ENCODE assay signal across 28 cellular contexts in the genomic region with DNA sequence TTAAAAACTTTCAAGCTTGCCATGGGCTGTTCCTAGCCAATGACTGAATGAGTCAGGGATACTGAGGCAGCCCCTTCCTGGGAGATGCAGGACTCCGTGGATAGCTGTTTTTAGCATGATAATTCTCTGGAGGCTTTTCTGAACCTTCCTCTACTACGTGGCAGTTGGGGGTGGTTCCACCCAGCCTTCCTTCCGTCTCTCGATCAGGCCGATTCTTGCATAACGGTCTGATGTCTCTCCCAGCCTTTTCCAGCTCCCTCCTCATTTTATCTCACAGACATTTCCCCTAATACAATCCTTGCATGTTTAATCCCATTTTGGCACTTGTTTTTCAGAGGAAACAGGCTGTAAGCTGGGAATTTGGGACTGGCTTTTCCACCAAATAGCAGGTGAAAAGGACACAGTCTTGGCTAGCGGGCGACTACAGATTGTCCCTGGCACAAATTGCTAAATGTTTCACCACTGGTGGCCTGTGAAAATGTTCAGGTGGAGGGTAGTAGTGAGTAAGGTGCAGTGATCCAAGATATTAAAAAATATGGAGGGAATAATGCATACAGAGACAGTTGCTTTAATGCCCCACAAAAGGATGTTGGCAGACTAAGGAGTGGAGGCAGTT. TPM values are rescaled to one million over a fixed set of nuclear protein-coding genes. Genes with fewer than 3 reads are reported as not detected.
A peak's percentile ranks its signal among the peaks of the same experiment; 100 is the strongest.
DNase-seq lines count a peak whose midpoint lies in the region; ATAC-seq, FAIRE-seq and TF ChIP-seq lines count a peak whose summit lies in the region.
"Had no signal": no experiment of that assay in that cellular context is flagged by ENCODE, and none has a peak within 500 bp of the region (broad histone marks: within the 10 kb centered on the region; RNA-seq: fewer than 3 reads in every experiment).

No MANE protein-coding gene starts in this region.

- TF ChIP-seq CTCF in right atrium auricular region (IDR thresholded peaks at IDR 0.05) (no peak), heart right ventricle (IDR thresholded peaks at IDR 0.05) (no peak), pancreas (IDR thresholded peaks at IDR 0.05) (no peak), Calu3 (IDR thresholded peaks at IDR 0.05; ENCODE audit: unreplicated experiment) (no peak)

- no peak overlapping the region for H3K4me3 Mint-ChIP-seq in Calu3 (ENCODE audit: low read depth, unreplicated experiment)
- H3K4me3 Mint-ChIP-seq: CD4-positive, CD25-positive, alpha-beta regulatory T cell had no signal

- 56 to 64% methylated on average over 8 of the region's 8 CpGs for WGBS in heart right ventricle, 2 donors
- 42 to 43% methylated on average over 8 of the region's 8 CpGs for WGBS in pancreas, 2 donors

- ATAC-seq in Right ventricle myocardium superior (ENCODE audit: poor library complexity) (peak; percentile 86), heart right ventricle (peak; percentile 12 to 88 (median 80)), pancreas (peak; percentile 59 to 95 (median 80))

- no peaks in the 10 kb centered on the region for H3K27me3 ChIP-seq in right atrium auricular region
- H3K27me3 ChIP-seq in heart right ventricle = no peaks in the 10 kb centered on the region
- no peaks in the 10 kb centered on the region for H3K27me3 ChIP-seq in pancreas

- H3K9me3 Mint-ChIP-seq in Calu3 (ENCODE audit: low read depth, unreplicated experiment) = peaks cover 4% of the 10 kb centered on the region
- H3K9me3 Mint-ChIP-seq: CD4-positive, CD25-positive, alpha-beta regulatory T cell had no signal

- no peaks in the 10 kb centered on the region for H3K36me3 Mint-ChIP-seq in Calu3 (ENCODE audit: insufficient read depth, unreplicated experiment)

- H3K36me3 ChIP-seq in right atrium auricular region (no peaks in the 10 kb centered on the region), heart right ventricle (no peaks in the 10 kb centered on the region), pancreas (no peaks in the 10 kb centered on the region)

- H3K27me3 Mint-ChIP-seq in Calu3 (ENCODE audit: unreplicated experiment) = peaks cover 49% of the 10 kb centered on the region

- H3K4me3 ChIP-seq in right atrium auricular region = no peak overlapping the region
- peak overlapping the region in 1 of 10 donors; percentile 3 for H3K4me3 ChIP-seq in heart right ventricle
- peak overlapping the region in 1 of 4 donors; percentile 5 for H3K4me3 ChIP-seq in pancreas
- H3K4me3 ChIP-seq: PC-9 had no signal

- BruUV-seq in Calu3 (replicated peaks; lab: Mats Ljungman, UMichigan) = no TSS peak

- no peaks in the 10 kb centered on the region for H3K4me1 Mint-ChIP-seq in Calu3 (ENCODE audit: low read depth, unreplicated experiment)

- H3K9me3 ChIP-seq in right atrium auricular region = no peaks in the 10 kb centered on the region
- H3K9me3 ChIP-seq in heart right ventricle = no peaks in the 10 kb centered on the region
- no peaks in the 10 kb centered on the region for H3K9me3 ChIP-seq in pancreas

- H3K4me1 ChIP-seq in right atrium auricular region = no peaks in the 10 kb centered on the region
- peaks cover 0 to 11% (median 0%) of the 10 kb centered on the region in 9 donors for H3K4me1 ChIP-seq in heart right ventricle
- peaks cover 0 to 6% (median 0%) of the 10 kb centered on the region in 3 donors for H3K4me1 ChIP-seq in pancreas

- intact Hi-C loops in Right ventricle myocardium superior (cut with DNase I) = no loop called here
- intact Hi-C loops in heart right ventricle (cut with DNase I) = no loop called here
- intact Hi-C loops in pancreas (cut with DNase I) = no loop called here
- intact Hi-C loops in Calu3 (cut with micrococcal nuclease; ENCODE audit: unreplicated experiment) = no loop called here

- DNase-seq in Right ventricle myocardium superior (peak; percentile 57), right atrium auricular region (ENCODE audit: low spot score) (no peak), heart right ventricle (peak; percentile 19 to 21), pancreas (peak in 3 of 6 donors; percentile 53 to 77 (median 60)), Calu3 (no peak), cerebellum (ENCODE audit: low spot score) (no peak), CD1c-positive myeloid dendritic cell (ENCODE audit: extremely low spot score) (no peak), NCI-H2171 (lab: John Stamatoyannopoulos, UW) (no peak)
- DNase-seq: 8988T; ACHN; CD4-positive, CD25-positive, alpha-beta regulatory T cell; HCEC 1CT; KBM-7; NCI-H1105 treated with DMSO at 0.1 percent for 48 hours; NCI-H146; NCI-H2029; NCI-H2227 treated with DMSO at 0.1 percent for 48 hours; NCI-H526 treated with DMSO at 0.1 percent for 48 hours; PC-9; SHP77 treated with DMSO at 0.1 percent for 48 hours had no signal

- CTCF ChIA-PET in Calu3 (lab: Charles Lee) = interaction anchor here (0.7 kb wide), 2 partner anchors 47 to 442 kb away, joined by 3 to 4 read pairs; no protein-coding TSS in a partner anchor

- H3K27ac ChIP-seq in right atrium auricular region (no peak overlapping the region), heart right ventricle (peak overlapping the region in 5 of 10 donors; percentile 20 to 67 (median 30)), pancreas (peak overlapping the region in 2 of 4 donors; percentile 12 to 20)
- H3K27ac ChIP-seq: PC-9 had no signal

- H3K27ac Mint-ChIP-seq in Calu3 (ENCODE audit: unreplicated experiment) = no peak overlapping the region

- FAIRE-seq in pancreas (lab: Jason Lieb, UNC) = no peak
- FAIRE-seq: D721Med, GM18507, H1 had no signal

RNA-seq across cellular contexts. Expression of gene CTLA4, which starts 21.0 kb away (rescaled TPM):
- total RNA-seq in Right ventricle myocardium superior (0.22 TPM), right atrium auricular region (under 1 TPM in 1 of 2 donors, not detected in 1; 0.35 TPM), heart right ventricle (1 to 10 TPM in 2 of 10 donors, under 1 TPM in 4, not detected in 4; 0.17 to 1.6 (median 0.72) TPM), pancreas (under 1 TPM in 3 of 6 donors, not detected in 3; 0.16 to 0.25 (median 0.17) TPM), Calu3 (2022) (not detected in 2 replicates), cerebellum (not detected)
- polyA plus RNA-seq in heart right ventricle (under 1 TPM; 0.13 to 0.29 TPM), pancreas (not detected)
- total RNA-seq: H1, LHCN-M2, MCF 10A, NCI-H460, PC-9, RPMI7951 had no signal
- polyA plus RNA-seq: BJ, H1 had no signal

Comparison
In these comparisons a context has a peak if more than half of its experiments do, and no peak if none do; other contexts are left out.
1. DNase-seq: peak in Right ventricle myocardium superior (single experiment) and heart right ventricle (2 of 2); none in right atrium auricular region (single experiment), Calu3 (single experiment), cerebellum (single experiment), CD1c-positive myeloid dendritic cell (single experiment) and NCI-H2171 (single experiment).
2. Peak in every context shown above with its lines, with median percentiles within 50 percentile points of each other: ATAC-seq.